19 cellular contexts compared by ENCODE assay signal in the genomic region with DNA sequence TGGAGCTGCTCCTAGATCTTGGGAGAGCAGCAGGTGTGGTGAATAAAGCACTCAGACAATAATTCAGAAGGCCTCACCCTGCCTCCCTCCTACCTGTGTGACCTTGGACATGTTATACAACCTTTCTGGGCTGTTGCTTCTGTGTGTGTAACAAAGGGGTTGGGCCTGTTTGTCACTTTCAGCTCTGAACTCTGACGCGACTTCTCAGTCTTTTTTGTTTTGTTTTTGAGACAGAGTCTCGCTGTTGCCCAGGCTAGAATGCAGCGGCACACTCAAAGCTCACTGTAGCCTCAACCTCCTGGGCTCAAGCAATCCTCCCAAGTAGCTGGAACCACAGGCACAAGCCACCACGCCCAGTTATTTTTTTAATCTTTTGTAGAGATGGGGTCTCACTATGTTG.
DNase-seq lines count a peak whose midpoint lies in the region; ATAC-seq, FAIRE-seq and TF ChIP-seq lines count a peak whose summit lies in the region.
"Had no signal": no experiment of that assay in that cellular context is flagged by ENCODE, and none has a peak within 500 bp of the region (broad histone marks: within the 10 kb centered on the region; RNA-seq: fewer than 3 reads in every experiment).

No MANE protein-coding gene starts in this region.

- no peak for TF ChIP-seq POLR2A in HepG2 (IDR thresholded peaks at IDR 0.05; ENCODE audit: insufficient read depth in 1 of 2, low read depth in 2 of 2, low read length in 2 of 2)

- no peaks in the 10 kb centered on the region for H3K9me3 ChIP-seq in HepG2 (ENCODE audit: low read length)
- H3K9me3 ChIP-seq: sigmoid colon, uterus had no signal

- H3K27me3 ChIP-seq in HepG2 (ENCODE audit: control insufficient read depth in 1 of 2, insufficient read depth in 2 of 2, low read length in 2 of 2): no peaks in the 10 kb centered on the region
- H3K27me3 ChIP-seq: sigmoid colon, uterus had no signal

- FAIRE-seq in HepG2 (lab: Jason Lieb, UNC): no peak
- FAIRE-seq: frontal cortex had no signal

- 91% methylated on average over 5 of the region's 5 CpGs for WGBS in HepG2 (ENCODE audit: low lambda C conversion rate)

- in situ Hi-C loops in HepG2 (cut with HindIII; ENCODE audit: extremely low pct_ligation_motif_present, low pct_unique_long_range_greater_than_20kb): no loop called here

- no TSS peak for BruUV-seq in HepG2 (replicated peaks; lab: Mats Ljungman, UMichigan)

- H3K4me1 Mint-ChIP-seq in HFFc6 (ENCODE audit: low read depth): peaks cover 70% of the 10 kb centered on the region
- peaks cover 41% of the 10 kb centered on the region for H3K4me1 Mint-ChIP-seq in progenitor cell of endocrine pancreas (ENCODE audit: low read depth)

- TF ChIP-seq CTCF in HFFc6 (IDR thresholded peaks at IDR 0.05) (no peak), HepG2 (CRISPR knock-in tag; IDR thresholded peaks at IDR 0.05) (no peak), progenitor cell of endocrine pancreas (IDR thresholded peaks at IDR 0.05; ENCODE audit: unreplicated experiment) (no peak), foreskin fibroblast (IDR thresholded peaks at IDR 0.05; ENCODE audit: low read depth, low read length) (no peak)

- DNase-seq in HFFc6: no peak
- peak; percentile 35 for DNase-seq in dermis blood vessel endothelial cell
- no peak for DNase-seq in HepG2 (ENCODE audit: low spot score)
- DNase-seq in progenitor cell of endocrine pancreas (ENCODE audit: low spot score, unreplicated experiment): no peak
- DNase-seq in amniotic stem cell (lab: John Stamatoyannopoulos, UW): no peak
- no peak for DNase-seq in activated naive CD4-positive, alpha-beta T cell treated with Interleukin-2 at 50 U/mL for 16 hours
- DNase-seq in AG08395 (ENCODE audit: low spot score): no peak
- DNase-seq in foreskin fibroblast: no peak
- DNase-seq: activated CD4-positive, alpha-beta memory T cell treated with anti-CD3 and anti-CD28 coated beads, Interleukin-2, amount 10 ng/mL, durations not matched to agents 7 days and 5 days; activated T-cell treated with anti-CD3 and anti-CD28 coated beads, Interleukin-2, amount 50 U/mL, for 24 hours; C1 segment of cervical spinal cord; hippocampal formation; KG1; naive thymus-derived CD4-positive, alpha-beta T cell; NCI-H69; posterior cingulate gyrus; sigmoid colon; uterus had no signal

- H4K20me1 ChIP-seq in HepG2 (ENCODE audit: insufficient read depth, low read length): no peaks in the 10 kb centered on the region

- H3K4me3 Mint-ChIP-seq in HFFc6: peak overlapping the region; percentile 22; the same call in 1 of the 2 replicates
- no peak overlapping the region for H3K4me3 Mint-ChIP-seq in progenitor cell of endocrine pancreas (ENCODE audit: low read depth)
- H3K4me3 Mint-ChIP-seq: activated CD4-positive, alpha-beta memory T cell treated with anti-CD3 and anti-CD28 coated beads, Interleukin-2, amount 10 ng/mL, durations not matched to agents 7 days and 5 days; activated T-cell treated with anti-CD3 and anti-CD28 coated beads, Interleukin-2, amount 50 U/mL, for 24 hours; naive thymus-derived CD4-positive, alpha-beta T cell had no signal

- 0 out of 5 replicates have a peak, but pooled peaks cover 3 to 7% of the 10 kb centered on the region in 2 experiments for H3K36me3 ChIP-seq in HepG2 (replicated peaks in 1 of 2; ENCODE audit: control insufficient read depth in 1 of 2, insufficient read depth in 2 of 2, low read length in 2 of 2)
- H3K36me3 ChIP-seq: sigmoid colon, uterus had no signal

- no peak overlapping the region for H3K4me2 ChIP-seq in HepG2 (ENCODE audit: low read depth, low read length)

- H3K27ac ChIP-seq in HepG2 (ENCODE audit: extremely low read length, insufficient read depth, low read length): no peak overlapping the region
- H3K27ac ChIP-seq: uterus had no signal

- intact Hi-C loops in HepG2 (cut with micrococcal nuclease; ENCODE audit: unreplicated experiment): no loop called here

- H2AFZ ChIP-seq in HepG2 (ENCODE audit: low read length): no peak overlapping the region

- H3K4me1 ChIP-seq in HepG2 (ENCODE audit: insufficient read depth, low read length): peaks cover 26% of the 10 kb centered on the region

- TF ChIP-seq RAD21 in HepG2 (CRISPR knock-in tag; IDR thresholded peaks at IDR 0.05): no peak

- peaks cover 10% of the 10 kb centered on the region for H3K79me2 ChIP-seq in HepG2 (ENCODE audit: insufficient read depth, low read length)

- no peak for ATAC-seq in HepG2
- ATAC-seq: naive thymus-derived CD4-positive, alpha-beta T cell had no signal

- H3K27ac Mint-ChIP-seq in HFFc6 (peak overlapping the region; percentile 83), progenitor cell of endocrine pancreas (peak overlapping the region; percentile 89)
- H3K27ac Mint-ChIP-seq: activated CD4-positive, alpha-beta memory T cell treated with anti-CD3 and anti-CD28 coated beads, Interleukin-2, amount 10 ng/mL, durations not matched to agents 7 days and 5 days; activated T-cell treated with anti-CD3 and anti-CD28 coated beads, Interleukin-2, amount 50 U/mL, for 24 hours; naive thymus-derived CD4-positive, alpha-beta T cell had no signal

- H3K9me3 Mint-ChIP-seq in HFFc6: no peaks in the 10 kb centered on the region; the same call in 1 of the 2 replicates
- no peaks in the 10 kb centered on the region for H3K9me3 Mint-ChIP-seq in progenitor cell of endocrine pancreas (ENCODE audit: low read depth)
- H3K9me3 Mint-ChIP-seq: activated CD4-positive, alpha-beta memory T cell treated with anti-CD3 and anti-CD28 coated beads, Interleukin-2, amount 10 ng/mL, durations not matched to agents 7 days and 5 days; activated T-cell treated with anti-CD3 and anti-CD28 coated beads, Interleukin-2, amount 50 U/mL, for 24 hours; naive thymus-derived CD4-positive, alpha-beta T cell had no signal

- TF ChIP-seq EP300 in HepG2 (IDR thresholded peaks at IDR 0.05; ENCODE audit: low read depth in 2 of 2, low read length in 2 of 2) (no peak), HepG2 (CRISPR knock-in tag; IDR thresholded peaks at IDR 0.05; ENCODE audit: borderline replicate concordance) (no peak)

- peaks cover 6% of the 10 kb centered on the region for H3K27me3 Mint-ChIP-seq in HFFc6 (ENCODE audit: insufficient read depth)
- H3K27me3 Mint-ChIP-seq in progenitor cell of endocrine pancreas: no peaks in the 10 kb centered on the region
- H3K27me3 Mint-ChIP-seq: activated CD4-positive, alpha-beta memory T cell treated with anti-CD3 and anti-CD28 coated beads, Interleukin-2, amount 10 ng/mL, durations not matched to agents 7 days and 5 days; activated T-cell treated with anti-CD3 and anti-CD28 coated beads, Interleukin-2, amount 50 U/mL, for 24 hours; naive thymus-derived CD4-positive, alpha-beta T cell had no signal

- H3K4me3 ChIP-seq in HepG2 (replicated peaks in 1 of 3; ENCODE audit: insufficient read depth in 1 of 3, low read depth in 2 of 3, low read length in 3 of 3) (no peak overlapping the region), foreskin fibroblast (ENCODE audit: low read depth in 1 of 2, low read length in 2 of 2) (no peak overlapping the region)
- H3K4me3 ChIP-seq: sigmoid colon, uterus had no signal

- H3K36me3 Mint-ChIP-seq in HFFc6 (ENCODE audit: low read depth) (peaks cover 47% of the 10 kb centered on the region), progenitor cell of endocrine pancreas (ENCODE audit: insufficient read depth) (peaks cover 28% of the 10 kb centered on the region)

- CTCF ChIA-PET in HepG2 (lab: Yijun Ruan, JAX; ENCODE audit: low intra/inter-chr PET ratio, low total read pairs): no interaction called here

- no peak overlapping the region for H3K9ac ChIP-seq in HepG2 (ENCODE audit: insufficient read depth, low read depth, low read length)

- POLR2A ChIA-PET in HepG2 (lab: Yijun Ruan, JAX): no interaction called here

TF ChIP-seq in HepG2, 621 proteins besides CTCF, POLR2A, EP300 and RAD21 (continues in another document):
- TF ChIP-seq, protein P1, sequence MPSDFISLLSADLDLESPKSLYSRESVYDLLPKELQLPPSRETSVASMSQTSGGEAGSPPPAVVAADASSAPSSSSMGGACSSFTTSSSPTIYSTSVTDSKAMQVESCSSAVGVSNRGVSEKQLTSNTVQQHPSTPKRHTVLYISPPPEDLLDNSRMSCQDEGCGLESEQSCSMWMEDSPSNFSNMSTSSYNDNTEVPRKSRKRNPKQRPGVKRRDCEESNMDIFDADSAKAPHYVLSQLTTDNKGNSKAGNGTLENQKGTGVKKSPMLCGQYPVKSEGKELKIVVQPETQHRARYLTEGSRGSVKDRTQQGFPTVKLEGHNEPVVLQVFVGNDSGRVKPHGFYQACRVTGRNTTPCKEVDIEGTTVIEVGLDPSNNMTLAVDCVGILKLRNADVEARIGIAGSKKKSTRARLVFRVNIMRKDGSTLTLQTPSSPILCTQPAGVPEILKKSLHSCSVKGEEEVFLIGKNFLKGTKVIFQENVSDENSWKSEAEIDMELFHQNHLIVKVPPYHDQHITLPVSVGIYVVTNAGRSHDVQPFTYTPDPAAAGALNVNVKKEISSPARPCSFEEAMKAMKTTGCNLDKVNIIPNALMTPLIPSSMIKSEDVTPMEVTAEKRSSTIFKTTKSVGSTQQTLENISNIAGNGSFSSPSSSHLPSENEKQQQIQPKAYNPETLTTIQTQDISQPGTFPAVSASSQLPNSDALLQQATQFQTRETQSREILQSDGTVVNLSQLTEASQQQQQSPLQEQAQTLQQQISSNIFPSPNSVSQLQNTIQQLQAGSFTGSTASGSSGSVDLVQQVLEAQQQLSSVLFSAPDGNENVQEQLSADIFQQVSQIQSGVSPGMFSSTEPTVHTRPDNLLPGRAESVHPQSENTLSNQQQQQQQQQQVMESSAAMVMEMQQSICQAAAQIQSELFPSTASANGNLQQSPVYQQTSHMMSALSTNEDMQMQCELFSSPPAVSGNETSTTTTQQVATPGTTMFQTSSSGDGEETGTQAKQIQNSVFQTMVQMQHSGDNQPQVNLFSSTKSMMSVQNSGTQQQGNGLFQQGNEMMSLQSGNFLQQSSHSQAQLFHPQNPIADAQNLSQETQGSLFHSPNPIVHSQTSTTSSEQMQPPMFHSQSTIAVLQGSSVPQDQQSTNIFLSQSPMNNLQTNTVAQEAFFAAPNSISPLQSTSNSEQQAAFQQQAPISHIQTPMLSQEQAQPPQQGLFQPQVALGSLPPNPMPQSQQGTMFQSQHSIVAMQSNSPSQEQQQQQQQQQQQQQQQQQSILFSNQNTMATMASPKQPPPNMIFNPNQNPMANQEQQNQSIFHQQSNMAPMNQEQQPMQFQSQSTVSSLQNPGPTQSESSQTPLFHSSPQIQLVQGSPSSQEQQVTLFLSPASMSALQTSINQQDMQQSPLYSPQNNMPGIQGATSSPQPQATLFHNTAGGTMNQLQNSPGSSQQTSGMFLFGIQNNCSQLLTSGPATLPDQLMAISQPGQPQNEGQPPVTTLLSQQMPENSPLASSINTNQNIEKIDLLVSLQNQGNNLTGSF (CRISPR knock-in tag; IDR thresholded peaks at IDR 0.05): no peak
- TF ChIP-seq, protein P2, sequence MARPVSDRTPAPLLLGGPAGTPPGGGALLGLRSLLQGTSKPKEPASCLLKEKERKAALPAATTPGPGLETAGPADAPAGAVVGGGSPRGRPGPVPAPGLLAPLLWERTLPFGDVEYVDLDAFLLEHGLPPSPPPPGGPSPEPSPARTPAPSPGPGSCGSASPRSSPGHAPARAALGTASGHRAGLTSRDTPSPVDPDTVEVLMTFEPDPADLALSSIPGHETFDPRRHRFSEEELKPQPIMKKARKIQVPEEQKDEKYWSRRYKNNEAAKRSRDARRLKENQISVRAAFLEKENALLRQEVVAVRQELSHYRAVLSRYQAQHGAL (CRISPR knock-in tag; IDR thresholded peaks at IDR 0.05; ENCODE audit: not compliant biosample characterization): no peak
- TF ChIP-seq TCF7L2 (IDR thresholded peaks at IDR 0.05; ENCODE audit: low read depth, low read length): no peak
